Comparison of ENCODE assay signal across 1 cellular context in genomic region chr19:13162749-13163608, GRCh38.
TF ChIP-seq lines count a peak whose summit lies in the region.

No MANE protein-coding gene starts in this region.

TF ChIP-seq in HepG2, 621 proteins besides CTCF, POLR2A, EP300 and RAD21 (continued from another document and continues in another):
- peak; percentile 79; the same call in 1 of the 2 replicates for TF ChIP-seq MXD4 (CRISPR knock-in tag; IDR thresholded peaks at IDR 0.05)
- TF ChIP-seq REL (CRISPR knock-in tag; conservative IDR thresholded peaks at IDR 0.05): 0 out of 2 replicates have a peak, but pooled peaks have one; percentile 25
- TF ChIP-seq AKAP8 (CRISPR knock-in tag; IDR thresholded peaks at IDR 0.05): peak; percentile 76; the same call in 1 of the 2 replicates
- TF ChIP-seq MEIS2 (CRISPR knock-in tag; IDR thresholded peaks at IDR 0.05): 0 out of 2 replicates have a peak, but pooled peaks have one; percentile 20
- TF ChIP-seq CENPX (CRISPR knock-in tag; IDR thresholded peaks at IDR 0.05): no peak
- peak; percentile 82; the same call in 1 of the 2 replicates for TF ChIP-seq MTERF4 (CRISPR knock-in tag; IDR thresholded peaks at IDR 0.05)
- peak; percentile 49; the same call in 1 of the 2 replicates for TF ChIP-seq ZNF678 (CRISPR knock-in tag; IDR thresholded peaks at IDR 0.05)
- no peak for TF ChIP-seq TBP (CRISPR knock-in tag; IDR thresholded peaks at IDR 0.05)
- peak; percentile 71; the same call in 1 of the 2 replicates for TF ChIP-seq YEATS4 (CRISPR knock-in tag; IDR thresholded peaks at IDR 0.05; ENCODE audit: borderline replicate concordance)
- peak; percentile 62 for TF ChIP-seq ASH2L (IDR thresholded peaks at IDR 0.05; ENCODE audit: insufficient read length, low read depth, low read length)
- peak; percentile 88 for TF ChIP-seq DMAP1 (CRISPR knock-in tag; IDR thresholded peaks at IDR 0.05)
- no peak for TF ChIP-seq ZNF280B (CRISPR knock-in tag; IDR thresholded peaks at IDR 0.05; ENCODE audit: borderline replicate concordance)
- peak; percentile 86 for TF ChIP-seq UBTF (CRISPR knock-in tag; IDR thresholded peaks at IDR 0.05)
- TF ChIP-seq POGZ (CRISPR knock-in tag; IDR thresholded peaks at IDR 0.05): peak; percentile 72; the same call in 1 of the 2 replicates
- 0 out of 2 replicates have a peak, but pooled peaks have one; percentile 72 for TF ChIP-seq THRA (CRISPR knock-in tag; IDR thresholded peaks at IDR 0.05; ENCODE audit: borderline replicate concordance)
- no peak for TF ChIP-seq ZNF672 (CRISPR knock-in tag; IDR thresholded peaks at IDR 0.05)
- TF ChIP-seq ZIK1 (CRISPR knock-in tag; IDR thresholded peaks at IDR 0.05; ENCODE audit: borderline replicate concordance, low read depth): no peak
- peak; percentile 43; the same call in 1 of the 2 replicates for TF ChIP-seq ZNF460 (CRISPR knock-in tag; IDR thresholded peaks at IDR 0.05; ENCODE audit: borderline replicate concordance)
- no peak for TF ChIP-seq RBM39 (IDR thresholded peaks at IDR 0.05; ENCODE audit: low read depth, low read length, poor library complexity, severe bottlenecking)
- 0 out of 2 replicates have a peak, but pooled peaks have one; percentile 80 for TF ChIP-seq ZHX1 (CRISPR knock-in tag; IDR thresholded peaks at IDR 0.05; ENCODE audit: low read depth)
- peak; percentile 46 for TF ChIP-seq CBX1 (IDR thresholded peaks at IDR 0.05; ENCODE audit: low read depth)
- no peak for TF ChIP-seq ZNF138 (CRISPR knock-in tag; IDR thresholded peaks at IDR 0.05; ENCODE audit: low read depth)
- TF ChIP-seq ZNF598 (CRISPR knock-in tag; IDR thresholded peaks at IDR 0.05; ENCODE audit: borderline replicate concordance): peak; percentile 36
- peak; percentile 79 for TF ChIP-seq ZNF800 (CRISPR knock-in tag; IDR thresholded peaks at IDR 0.05)
- TF ChIP-seq HNF1A (IDR thresholded peaks at IDR 0.05; ENCODE audit: low read depth): no peak
- TF ChIP-seq HNF1A (CRISPR knock-in tag; IDR thresholded peaks at IDR 0.05; ENCODE audit: borderline replicate concordance): peak; percentile 66; the same call in 1 of the 2 replicates
- TF ChIP-seq ZNF777 (CRISPR knock-in tag; IDR thresholded peaks at IDR 0.05): peak; percentile 88
- TF ChIP-seq RCOR2 (CRISPR knock-in tag; IDR thresholded peaks at IDR 0.05): peak; percentile 62
- no peak for TF ChIP-seq ZBTB44 (CRISPR knock-in tag; IDR thresholded peaks at IDR 0.05)
- TF ChIP-seq PRDM10 (CRISPR knock-in tag; IDR thresholded peaks at IDR 0.05; ENCODE audit: low read depth): peak; percentile 58; the same call in 1 of the 2 replicates
- no peak; the same call in 1 of the 2 replicates for TF ChIP-seq IRX3 (CRISPR knock-in tag; IDR thresholded peaks at IDR 0.05; ENCODE audit: borderline replicate concordance, low read depth)
- TF ChIP-seq GFI1 (CRISPR knock-in tag; IDR thresholded peaks at IDR 0.05; ENCODE audit: borderline replicate concordance): 0 out of 2 replicates have a peak, but pooled peaks have one; percentile 19
- peak; percentile 90; the same call in 1 of the 2 replicates for TF ChIP-seq ZNF580 (CRISPR knock-in tag; IDR thresholded peaks at IDR 0.05; ENCODE audit: borderline replicate concordance, low read depth)
